Comparison of ENCODE assay signal across 19 cellular contexts in the genomic region with DNA sequence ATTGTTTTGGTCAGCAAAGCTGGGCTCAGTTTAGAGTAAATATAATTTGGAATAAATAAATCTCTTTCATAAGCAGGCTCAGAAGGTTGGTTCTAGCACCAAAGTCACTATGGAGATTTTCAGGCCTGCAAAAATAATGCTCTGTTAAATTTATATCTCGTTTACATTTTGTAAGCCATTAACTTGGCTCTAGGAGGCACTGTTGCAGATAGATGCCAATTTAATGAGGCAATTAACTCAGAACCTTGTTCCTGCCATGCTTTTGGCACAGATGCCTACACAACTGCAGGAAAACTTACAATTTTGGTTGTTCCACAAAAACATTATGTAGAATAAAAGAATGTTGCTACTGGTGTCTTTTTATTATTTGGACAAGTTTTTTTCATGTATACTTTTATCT.
DNase-seq lines count a peak whose midpoint lies in the region; ATAC-seq and TF ChIP-seq lines count a peak whose summit lies in the region.
"Had no signal": no experiment of that assay in that cellular context is flagged by ENCODE, and none has a peak within 500 bp of the region (broad histone marks: within the 10 kb centered on the region; RNA-seq: fewer than 3 reads in every experiment).

No MANE protein-coding gene starts in this region.

- no peaks in the 10 kb centered on the region for H3K27me3 ChIP-seq in Loucy (ENCODE audit: insufficient read depth, low read length, poor library complexity, severe bottlenecking)

- H3K36me3 Mint-ChIP-seq in chondrocyte (ENCODE audit: low read depth), result no peaks in the 10 kb centered on the region
- peaks cover 4% of the 10 kb centered on the region for H3K36me3 Mint-ChIP-seq in activated T-cell treated with anti-CD3 and anti-CD28 coated beads, Interleukin-2, amount 50 U/mL, for 24 hours (ENCODE audit: low read depth)
- no peaks in the 10 kb centered on the region for H3K36me3 Mint-ChIP-seq in WTC11

- H3K9me2 ChIP-seq in Loucy (replicated peaks; ENCODE audit: low read depth, low read length), result no peaks in the 10 kb centered on the region

- H3K4me3 ChIP-seq in Loucy (ENCODE audit: low read length, poor library complexity, severe bottlenecking), result no peak overlapping the region
- H3K4me3 ChIP-seq: K562, PC-9 had no signal

- no peaks in the 10 kb centered on the region for H3F3A ChIP-seq in Loucy (ENCODE audit: low read depth)

- POLR2A ChIA-PET in WTC11 (lab: Charles Lee), result no interaction called here

- H3K4me1 Mint-ChIP-seq in chondrocyte (ENCODE audit: low read depth), result no peaks in the 10 kb centered on the region
- peaks cover 15% of the 10 kb centered on the region for H3K4me1 Mint-ChIP-seq in activated T-cell treated with anti-CD3 and anti-CD28 coated beads, Interleukin-2, amount 50 U/mL, for 24 hours (ENCODE audit: low read depth)
- 0 out of 2 replicates have a peak, but pooled peaks cover 3% of the 10 kb centered on the region for H3K4me1 Mint-ChIP-seq in WTC11

- H3K9ac ChIP-seq in Loucy (ENCODE audit: low read depth, low read length, poor library complexity, severe bottlenecking), result no peak overlapping the region

- DNase-seq in NCI-H748 (lab: John Stamatoyannopoulos, UW; ENCODE audit: unreplicated experiment), result peak; percentile 22
- no peak for DNase-seq in NCI-H748 treated with DMSO at 0.1 percent for 48 hours (lab: John Stamatoyannopoulos, UW)
- no peak for DNase-seq in chondrocyte (ENCODE audit: low spot score)
- DNase-seq in activated T-cell treated with anti-CD3 and anti-CD28 coated beads, Interleukin-2, amount 50 U/mL, for 24 hours, result no peak
- no peak for DNase-seq in WTC11 (ENCODE audit: low spot score)
- DNase-seq: NCI-H1105, NCI-H146, NCI-H2029, NCI-H2227 treated with DMSO at 0.1 percent for 48 hours, NCI-H510A, PC-9, RPMI8226, SHP77 treated with DMSO at 0.1 percent for 48 hours, T-cell had no signal

- peaks cover 27% of the 10 kb centered on the region for H3K4me1 ChIP-seq in Loucy (ENCODE audit: insufficient read depth, low read length, poor library complexity, severe bottlenecking)

- peak; percentile 55 for TF ChIP-seq CTCF in Loucy (conservative IDR thresholded peaks at IDR 0.05; ENCODE audit: low read length)
- peak; percentile 20 for TF ChIP-seq CTCF in chondrocyte (IDR thresholded peaks at IDR 0.05)
- no peak for TF ChIP-seq CTCF in WTC11 (IDR thresholded peaks at IDR 0.05)

- H4K20me1 ChIP-seq in Loucy (ENCODE audit: insufficient read depth, low read length, poor library complexity, severe bottlenecking), result no peaks in the 10 kb centered on the region

- H2AFZ ChIP-seq in Loucy (ENCODE audit: low read length), result no peak overlapping the region
- H2AFZ ChIP-seq: PC-9 had no signal

- H3K79me2 ChIP-seq in Loucy (ENCODE audit: insufficient read depth, low read length), result no peaks in the 10 kb centered on the region

- CTCF ChIA-PET in WTC11 (lab: Charles Lee), result interaction anchor here (1.3 kb wide), 1 partner anchor 78 kb away, joined by 4 read pairs; no protein-coding TSS in a partner anchor

- H3K9me3 Mint-ChIP-seq in chondrocyte (ENCODE audit: low read depth), result no peaks in the 10 kb centered on the region
- no peaks in the 10 kb centered on the region for H3K9me3 Mint-ChIP-seq in activated T-cell treated with anti-CD3 and anti-CD28 coated beads, Interleukin-2, amount 50 U/mL, for 24 hours
- H3K9me3 Mint-ChIP-seq in WTC11, result no peaks in the 10 kb centered on the region
- H3K9me3 Mint-ChIP-seq: T-cell had no signal

- H3K4me2 ChIP-seq in Loucy (ENCODE audit: low read depth, low read length, poor library complexity, severe bottlenecking), result no peak overlapping the region
- H3K4me2 ChIP-seq: PC-9 had no signal

- no peak for ATAC-seq in GM19467 (IDR thresholded peaks at IDR 0.05; ENCODE audit: unreplicated experiment)
- no peak for ATAC-seq in HG02970 (IDR thresholded peaks at IDR 0.05; ENCODE audit: low FRiP score, unreplicated experiment)
- no peak for ATAC-seq in WTC11
- ATAC-seq: K562, T-cell had no signal

- H3K36me3 ChIP-seq in Loucy (ENCODE audit: insufficient read depth, low read length), result no peaks in the 10 kb centered on the region

- H3K4me3 Mint-ChIP-seq in chondrocyte (ENCODE audit: unreplicated experiment), result no peak overlapping the region
- H3K4me3 Mint-ChIP-seq in activated T-cell treated with anti-CD3 and anti-CD28 coated beads, Interleukin-2, amount 50 U/mL, for 24 hours, result no peak overlapping the region
- H3K4me3 Mint-ChIP-seq in WTC11, result no peak overlapping the region
- H3K4me3 Mint-ChIP-seq: CD14-positive monocyte, T-cell had no signal

- no peaks in the 10 kb centered on the region for H3K9me3 ChIP-seq in Loucy (ENCODE audit: insufficient read depth, low read depth, low read length)

- H3K27me3 Mint-ChIP-seq in chondrocyte (ENCODE audit: low read depth) (peaks cover 5% of the 10 kb centered on the region), WTC11 (ENCODE audit: low read depth) (no peaks in the 10 kb centered on the region)
- H3K27me3 Mint-ChIP-seq in activated T-cell treated with anti-CD3 and anti-CD28 coated beads, Interleukin-2, amount 50 U/mL, for 24 hours, result no peaks in the 10 kb centered on the region
- H3K27me3 Mint-ChIP-seq: T-cell had no signal

- H3K27ac Mint-ChIP-seq in chondrocyte (ENCODE audit: unreplicated experiment), result no peak overlapping the region
- no peak overlapping the region for H3K27ac Mint-ChIP-seq in activated T-cell treated with anti-CD3 and anti-CD28 coated beads, Interleukin-2, amount 50 U/mL, for 24 hours
- no peak overlapping the region for H3K27ac Mint-ChIP-seq in WTC11
- H3K27ac Mint-ChIP-seq: T-cell had no signal

TF ChIP-seq in WTC11, 78 proteins besides CTCF, POLR2A, EP300 and RAD21:
- no peak for TF ChIP-seq HMGA2 (CRISPR knock-in tag; IDR thresholded peaks at IDR 0.05)
- TF ChIP-seq, protein P1, sequence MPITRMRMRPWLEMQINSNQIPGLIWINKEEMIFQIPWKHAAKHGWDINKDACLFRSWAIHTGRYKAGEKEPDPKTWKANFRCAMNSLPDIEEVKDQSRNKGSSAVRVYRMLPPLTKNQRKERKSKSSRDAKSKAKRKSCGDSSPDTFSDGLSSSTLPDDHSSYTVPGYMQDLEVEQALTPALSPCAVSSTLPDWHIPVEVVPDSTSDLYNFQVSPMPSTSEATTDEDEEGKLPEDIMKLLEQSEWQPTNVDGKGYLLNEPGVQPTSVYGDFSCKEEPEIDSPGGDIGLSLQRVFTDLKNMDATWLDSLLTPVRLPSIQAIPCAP (CRISPR knock-in tag; IDR thresholded peaks at IDR 0.05), result no peak
- no peak for TF ChIP-seq OVOL2 (CRISPR knock-in tag; IDR thresholded peaks at IDR 0.05; ENCODE audit: borderline replicate concordance)
- TF ChIP-seq SMAD3 (CRISPR knock-in tag; IDR thresholded peaks at IDR 0.05; ENCODE audit: borderline replicate concordance), result no peak
- TF ChIP-seq, protein P2, sequence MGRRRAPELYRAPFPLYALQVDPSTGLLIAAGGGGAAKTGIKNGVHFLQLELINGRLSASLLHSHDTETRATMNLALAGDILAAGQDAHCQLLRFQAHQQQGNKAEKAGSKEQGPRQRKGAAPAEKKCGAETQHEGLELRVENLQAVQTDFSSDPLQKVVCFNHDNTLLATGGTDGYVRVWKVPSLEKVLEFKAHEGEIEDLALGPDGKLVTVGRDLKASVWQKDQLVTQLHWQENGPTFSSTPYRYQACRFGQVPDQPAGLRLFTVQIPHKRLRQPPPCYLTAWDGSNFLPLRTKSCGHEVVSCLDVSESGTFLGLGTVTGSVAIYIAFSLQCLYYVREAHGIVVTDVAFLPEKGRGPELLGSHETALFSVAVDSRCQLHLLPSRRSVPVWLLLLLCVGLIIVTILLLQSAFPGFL (CRISPR knock-in tag; IDR thresholded peaks at IDR 0.05; ENCODE audit: borderline replicate concordance), result no peak
TF ChIP-seq in WTC11: peak in this region for 0.
